Comparison of ENCODE assay signal across 35 cellular contexts in genomic region chr5:126074538-126074937, GRCh38.
"Had no signal": no experiment of that assay in that cellular context is flagged by ENCODE, and none has a peak within 500 bp of the region (broad histone marks: within the 10 kb centered on the region; RNA-seq: fewer than 3 reads in every experiment).

No MANE protein-coding gene starts in this region.

- DNase-seq: Karpas-422, Kasumi-1, MM.1S, MV-4-11, NCI-H1048, NCI-H1092, NCI-H1092 treated with DMSO at 0.1 percent for 48 hours, NCI-H1105, NCI-H1105 treated with DMSO at 0.1 percent for 48 hours, NCI-H1417, NCI-H1417 treated with DMSO at 0.1 percent for 48 hours, NCI-H1436, NCI-H1436 treated with DMSO at 0.1 percent for 48 hours, NCI-H146, NCI-H1694, NCI-H1694 treated with DMSO at 0.1 percent for 48 hours, NCI-H187, NCI-H187 treated with DMSO at 0.1 percent for 48 hours, NCI-H1930, NCI-H2029, NCI-H2029 treated with DMSO at 0.1 percent for 48 hours, NCI-H2081, NCI-H2081 treated with DMSO at 0.1 percent for 48 hours, NCI-H2107, NCI-H2171, NCI-H2171 treated with DMSO at 0.1 percent for 48 hours, NCI-H2227 treated with DMSO at 0.1 percent for 48 hours, NCI-H226, NCI-H345, NCI-H446, NCI-H446 treated with DMSO at 0.1 percent for 48 hours, NCI-H510A, NCI-H510A treated with DMSO at 0.1 percent for 48 hours, NCI-H524, NCI-H524 treated with DMSO at 0.1 percent for 48 hours had no signal
